Comparison of ENCODE assay signal across 26 cellular contexts in genomic region chr9:108185613-108186012, GRCh38.
"Had no signal": no experiment of that assay in that cellular context is flagged by ENCODE, and none has a peak within 500 bp of the region (broad histone marks: within the 10 kb centered on the region; RNA-seq: fewer than 3 reads in every experiment).

No MANE protein-coding gene starts in this region.

- H3K27ac ChIP-seq: heart right ventricle, left lung, lower lobe of right lung, pancreas, spleen, tibial nerve, upper lobe of left lung, vagina had no signal

- DNase-seq: heart right ventricle; hippocampal formation; kidney; left lung; lower lobe of right lung; midbrain; naive thymus-derived CD4-positive, alpha-beta T cell; pancreas; retina; right cardiac atrium; spleen; stimulated activated CD4-positive, alpha-beta T cell treated with anti-CD3 and anti-CD28 coated beads, Interleukin-1b, Interleukin-23, amount 100 ng/mL, for 48 hours; stimulated activated CD4-positive, alpha-beta T cell treated with anti-CD3 and anti-CD28 coated beads, Interleukin-2, amount 100 ng/mL, for 48 hours; stimulated activated CD4-positive, alpha-beta T cell treated with anti-CD3 and anti-CD28 coated beads, Interleukin-4, amount 100 ng/mL, for 4 hours; stimulated activated CD8-positive, alpha-beta memory T cell treated with anti-CD3 and anti-CD28 coated beads, Interleukin-4, amount 100 ng/mL, for 48 hours; stimulated activated naive CD4-positive, alpha-beta T cell treated with Interleukin-2 at 50 U/mL for 16 hours; stimulated activated naive CD8-positive, alpha-beta T cell treated with anti-CD3 and anti-CD28 coated beads, Interleukin-15, amount 100 ng/mL, for 72 hours; substantia nigra; upper lobe of left lung had no signal

- H3K27me3 ChIP-seq: heart right ventricle, left lung, pancreas, spleen, tibial nerve, upper lobe of left lung, vagina had no signal

- H3K4me3 ChIP-seq: heart right ventricle, left lung, lower lobe of right lung, mucosa of descending colon, pancreas, prostate gland, spleen, tibial nerve, upper lobe of left lung, vagina had no signal

- H3K4me1 ChIP-seq: left lung, lower lobe of right lung, pancreas, prostate gland, spleen, upper lobe of left lung had no signal

- ATAC-seq: naive thymus-derived CD4-positive, alpha-beta T cell; natural killer cell treated with Interleukin-12 subunit alpha and Interleukin-12 subunit beta and Interleukin-15 and Interleukin-18, amount 100 ng/mL, for 72 hours; sciatic nerve; stimulated activated memory B cell treated with anti-CD40 and anti-IgM and Interleukin-4, amounts not matched to agents 10 μg/mL and 1 μg/mL and 100 μg/mL, for 72 hours; stimulated activated naive CD8-positive, alpha-beta T cell treated with anti-CD3 and anti-CD28 coated beads, Interleukin-15, amount 100 ng/mL, for 72 hours had no signal

- H3K36me3 ChIP-seq: heart right ventricle, left lung, lower lobe of right lung, pancreas, prostate gland, spleen, tibial nerve, upper lobe of left lung, vagina had no signal

- H3K9me3 ChIP-seq: heart right ventricle, left lung, lower lobe of right lung, mucosa of descending colon, pancreas, prostate gland, spleen, tibial nerve, upper lobe of left lung, vagina had no signal
